15 cellular contexts compared by ENCODE assay signal in genomic region chr4:128853741-128854140, GRCh38. TPM values are rescaled to one million over a fixed set of nuclear protein-coding genes. Genes with fewer than 3 reads are reported as not detected.
A peak's percentile ranks its signal among the peaks of the same experiment; 100 is the strongest.
DNase-seq lines count a peak whose midpoint lies in the region; ATAC-seq and TF ChIP-seq lines count a peak whose summit lies in the region.
"Had no signal": no experiment of that assay in that cellular context is flagged by ENCODE, and none has a peak within 500 bp of the region (broad histone marks: within the 10 kb centered on the region; RNA-seq: fewer than 3 reads in every experiment).

No MANE protein-coding gene starts in this region.

- H3K9ac ChIP-seq in BLaER1 (no peak overlapping the region; the same call in 1 of the 2 replicates), mesendoderm (ENCODE audit: low read length) (no peak overlapping the region)

- no peak for TF ChIP-seq CTCF in GM23338 (conservative IDR thresholded peaks at IDR 0.05; ENCODE audit: low read depth in 2 of 2)

- H3K27ac Mint-ChIP-seq in GM23338: 0 out of 2 replicates have a peak overlapping the region, but pooled peaks have one; percentile 60
- H3K27ac Mint-ChIP-seq in activated naive CD8-positive, alpha-beta T cell treated with anti-CD3 and anti-CD28 coated beads for 36 hours: peak overlapping the region; percentile 87

- peaks cover 44% of the 10 kb centered on the region for H3K4me1 ChIP-seq in BLaER1
- peaks cover 6% of the 10 kb centered on the region for H3K4me1 ChIP-seq in GM23338 (ENCODE audit: insufficient read depth)
- H3K4me1 ChIP-seq in mesendoderm (ENCODE audit: control insufficient read depth, low read depth, low read length): no peaks in the 10 kb centered on the region
- H3K4me1 ChIP-seq: prostate gland had no signal

- no peaks in the 10 kb centered on the region for H3K9me3 ChIP-seq in BLaER1
- H3K9me3 ChIP-seq: prostate gland, tibial nerve had no signal

- H4K20me1 ChIP-seq in BLaER1: peaks cover 36% of the 10 kb centered on the region
- peaks cover 86% of the 10 kb centered on the region for H4K20me1 ChIP-seq in GM23338 (replicated peaks; ENCODE audit: insufficient read depth)

- H3K4me3 ChIP-seq in BLaER1: no peak overlapping the region
- no peak overlapping the region for H3K4me3 ChIP-seq in GM23338
- H3K4me3 ChIP-seq in mesendoderm (ENCODE audit: low read length): no peak overlapping the region
- H3K4me3 ChIP-seq: prostate gland, tibial nerve had no signal

- no peaks in the 10 kb centered on the region; the same call in 2 of the 3 replicates for H3K9me3 Mint-ChIP-seq in GM23338
- H3K9me3 Mint-ChIP-seq in activated naive CD8-positive, alpha-beta T cell treated with anti-CD3 and anti-CD28 coated beads for 36 hours: no peaks in the 10 kb centered on the region

- ATAC-seq in GM23338 (peak; percentile 16; the same call in 1 of the 3 replicates), GM19467 (IDR thresholded peaks at IDR 0.05; ENCODE audit: unreplicated experiment) (no peak), HG03460 (IDR thresholded peaks at IDR 0.05; ENCODE audit: unreplicated experiment) (no peak), HG03095 (IDR thresholded peaks at IDR 0.05; ENCODE audit: unreplicated experiment) (no peak)
- ATAC-seq: PC-3, SK-N-SH treated with all-trans-retinoic acid at 6 μM for 48 hours had no signal

- H3K36me3 ChIP-seq in BLaER1 (peaks cover 86% of the 10 kb centered on the region), GM23338 (ENCODE audit: insufficient read depth) (peaks cover 98% of the 10 kb centered on the region), mesendoderm (ENCODE audit: control insufficient read depth, insufficient read depth, low read length) (peaks cover 17% of the 10 kb centered on the region)

- H3K9me2 ChIP-seq in GM23338 (ENCODE audit: insufficient read depth): no peaks in the 10 kb centered on the region

- H3K23ac ChIP-seq in mesendoderm (ENCODE audit: low read length): no peak overlapping the region

- peaks cover 15% of the 10 kb centered on the region for H3K27me3 Mint-ChIP-seq in GM23338 (ENCODE audit: insufficient read depth, low read depth, poor library complexity)
- no peaks in the 10 kb centered on the region for H3K27me3 Mint-ChIP-seq in activated naive CD8-positive, alpha-beta T cell treated with anti-CD3 and anti-CD28 coated beads for 36 hours

- H3K4me1 Mint-ChIP-seq in GM23338: peaks cover 31% of the 10 kb centered on the region
- H3K4me1 Mint-ChIP-seq in activated naive CD8-positive, alpha-beta T cell treated with anti-CD3 and anti-CD28 coated beads for 36 hours: peaks cover 23% of the 10 kb centered on the region

- H3K79me1 ChIP-seq in mesendoderm (ENCODE audit: low read length): peaks cover 8% of the 10 kb centered on the region

- H3K56ac ChIP-seq in mesendoderm (ENCODE audit: low read length): no peak overlapping the region

- H2BK15ac ChIP-seq in mesendoderm (replicated peaks; ENCODE audit: low read depth): no peak overlapping the region

- H3K36me3 Mint-ChIP-seq in GM23338 (ENCODE audit: low read depth): peaks cover 100% of the 10 kb centered on the region
- peaks cover 26% of the 10 kb centered on the region for H3K36me3 Mint-ChIP-seq in activated naive CD8-positive, alpha-beta T cell treated with anti-CD3 and anti-CD28 coated beads for 36 hours

- no peak overlapping the region for H2BK5ac ChIP-seq in mesendoderm (ENCODE audit: low read length)

- H2AFZ ChIP-seq in GM23338: no peak overlapping the region

- no peak overlapping the region for H3K4ac ChIP-seq in mesendoderm (ENCODE audit: low read depth, low read length)

- no peak for DNase-seq in GM23338 (ENCODE audit: low spot score)
- DNase-seq in activated naive CD8-positive, alpha-beta T cell treated with anti-CD3 and anti-CD28 coated beads for 36 hours: no peak
- peak; percentile 61 for DNase-seq in mesendoderm
- DNase-seq in activated gamma-delta T cell treated with Interleukin-2 at 50 U/mL for 16 hours: no peak
- DNase-seq: glutamatergic neuron, kidney, NCI-H1417, PC-3 had no signal

- H3K4me2 ChIP-seq in BLaER1 (peak overlapping the region; percentile 76), GM23338 (no peak overlapping the region), mesendoderm (ENCODE audit: low read length) (no peak overlapping the region)

- WGBS in mesendoderm (ENCODE audit: extremely low coverage, insufficient coverage, low lambda C conversion rate): no CpG with 5 or more reads among the region's 5 CpGs

- H3K79me2 ChIP-seq in GM23338 (replicated peaks; ENCODE audit: insufficient read depth): peaks cover 98% of the 10 kb centered on the region
- peaks cover 7% of the 10 kb centered on the region for H3K79me2 ChIP-seq in mesendoderm (ENCODE audit: control insufficient read depth, insufficient read depth, low read length)

- no peak overlapping the region for H3K4me3 Mint-ChIP-seq in GM23338
- H3K4me3 Mint-ChIP-seq in activated naive CD8-positive, alpha-beta T cell treated with anti-CD3 and anti-CD28 coated beads for 36 hours: no peak overlapping the region

- H3K18ac ChIP-seq in mesendoderm (ENCODE audit: low read length): no peak overlapping the region

- H4K5ac ChIP-seq in mesendoderm (ENCODE audit: low read length): no peak overlapping the region

- no peak overlapping the region for H2AK5ac ChIP-seq in mesendoderm (ENCODE audit: low read length)

- peak overlapping the region; percentile 53 for H3K27ac ChIP-seq in BLaER1
- peak overlapping the region; percentile 91 for H3K27ac ChIP-seq in GM23338 (ENCODE audit: low read depth)
- H3K27ac ChIP-seq in mesendoderm (ENCODE audit: low read depth, low read length): no peak overlapping the region
- H3K27ac ChIP-seq: prostate gland, tibial nerve had no signal

- no peak overlapping the region for H2BK120ac ChIP-seq in mesendoderm (ENCODE audit: low read depth, low read length)

- H3K27me3 ChIP-seq in BLaER1 (no peaks in the 10 kb centered on the region), GM23338 (ENCODE audit: insufficient read depth) (no peaks in the 10 kb centered on the region), mesendoderm (ENCODE audit: insufficient read depth, low read length, poor library complexity) (no peaks in the 10 kb centered on the region)
- H3K27me3 ChIP-seq: tibial nerve had no signal

- peaks cover 90% of the 10 kb centered on the region for H3F3A ChIP-seq in GM23338 (replicated peaks; ENCODE audit: low read depth)

- H4K8ac ChIP-seq in mesendoderm (ENCODE audit: low read depth, low read length): no peak overlapping the region

TF ChIP-seq in GM23338, 12 proteins besides CTCF, POLR2A, EP300 and RAD21 (continues in another document):
- TF ChIP-seq POLR2AphosphoS5 (IDR thresholded peaks at IDR 0.05; ENCODE audit: low read depth) (no peak), ZNF331 (CRISPR knock-in tag; IDR thresholded peaks at IDR 0.05; ENCODE audit: low read depth) (no peak), EZH2 (IDR thresholded peaks at IDR 0.05; ENCODE audit: low read depth, unreplicated experiment) (no peak), ZNF114 (CRISPR knock-in tag; IDR thresholded peaks at IDR 0.05) (no peak), ETS1 (IDR thresholded peaks at IDR 0.05) (no peak)

RNA-seq across cellular contexts. Expression of gene JADE1, which starts 44.2 kb away (rescaled TPM):
- total RNA-seq in GM23338 (2014; rRNA removed; shearing (Covaris generic)): 156 and 158 TPM in 2 replicates
- polyA plus RNA-seq in GM23338 (2016; fragmentation: Nextera tagmentation; extraction: Ambion mirVana): 75.5 and 84.2 TPM in 2 replicates
- total RNA-seq in activated naive CD8-positive, alpha-beta T cell treated with anti-CD3 and anti-CD28 coated beads for 36 hours: 10 to 100 TPM; 29.7 to 31.5 TPM
- polyA plus RNA-seq in mesendoderm (2013, experiment 1 of 2): 28.4 TPM
- 28.7 TPM for polyA plus RNA-seq in mesendoderm (2013, experiment 2 of 2)
